Comparison of ENCODE assay signal across 28 cellular contexts in genomic region chr6:153207041-153207440, GRCh38.
"Had no signal": no experiment of that assay in that cellular context is flagged by ENCODE, and none has a peak within 500 bp of the region (broad histone marks: within the 10 kb centered on the region; RNA-seq: fewer than 3 reads in every experiment).

No MANE protein-coding gene starts in this region.

- H3K4me1 Mint-ChIP-seq: brain, WTC11 had no signal

- DNase-seq: activated CD4-positive, alpha-beta T cell treated with anti-CD3 and anti-CD28 coated beads for 36 hours; activated CD4-positive, alpha-beta T cell treated with anti-CD3 and anti-CD28 coated beads, Interleukin-2, amount 10 ng/mL, durations not matched to agents 7 days and 5 days; activated CD4-positive, alpha-beta T cell treated with anti-CD3 and anti-CD28 coated beads, Interleukin-2, amount 50 U/mL, for 48 hours; activated CD8-positive, alpha-beta T cell treated with anti-CD3 and anti-CD28 coated beads, Interleukin-2, amount 10 ng/mL, durations not matched to agents 7 days and 5 days; activated effector memory CD4-positive, alpha-beta T cell treated with Interleukin-2 at 50 U/mL for 16 hours; activated naive CD4-positive, alpha-beta T cell treated with anti-CD3 and anti-CD28 coated beads, Interleukin-2, amount 10 ng/mL, durations not matched to agents 7 days and 5 days; activated naive CD8-positive, alpha-beta T cell treated with anti-CD3 and anti-CD28 coated beads, Interleukin-2, amount 50 U/mL, for 24 hours; activated T-cell treated with anti-CD3 and anti-CD28 coated beads for 4 hours; activated T-cell treated with anti-CD3 and anti-CD28 coated beads, Interleukin-2, amount 50 U/mL, for 4 hours; anterior cingulate cortex; caudate nucleus; NCI-H1092 treated with DMSO at 0.1 percent for 48 hours; NCI-H1436; NCI-H1694; NCI-H1930; NCI-H2081 treated with DMSO at 0.1 percent for 48 hours; NCI-H2171; NCI-H446; NCI-H524 treated with DMSO at 0.1 percent for 48 hours; Right ventricle myocardium superior had no signal

- H3K9me3 Mint-ChIP-seq: activated CD4-positive, alpha-beta T cell treated with anti-CD3 and anti-CD28 coated beads, Interleukin-2, amount 10 ng/mL, durations not matched to agents 7 days and 5 days; activated naive CD4-positive, alpha-beta T cell treated with anti-CD3 and anti-CD28 coated beads, Interleukin-2, amount 10 ng/mL, durations not matched to agents 7 days and 5 days; activated naive CD8-positive, alpha-beta T cell treated with anti-CD3 and anti-CD28 coated beads, Interleukin-2, amount 50 U/mL, for 24 hours; activated T-cell treated with anti-CD3 and anti-CD28 coated beads, Interleukin-2, amount 50 U/mL, for 4 hours; activated T-helper 1 cell treated with anti-CD3 and anti-CD28 coated beads, Interleukin-12 subunit alpha, Interleukin-12 subunit beta, Interleukin-2, Interleukin-4 antibody, amounts not matched to agents 30 ng/mL and 10 ng/mL and 1 ng/mL, durations not matched to agents 14 hours and 24 hours and 36 hours; T-helper 1 cell treated with Interleukin-12 subunit alpha and Interleukin-12 subunit beta and Interleukin-4 antibody, amounts not matched to agents 30 μg/mL and 1 μg/mL, for 36 hours; T-helper 2 cell treated with Interferon-gamma antibody and Interleukin-4, amounts not matched to agents 5 μg/mL and 100 μg/mL, for 36 hours; WTC11 had no signal

- H3K4me3 Mint-ChIP-seq: activated CD4-positive, alpha-beta T cell treated with anti-CD3 and anti-CD28 coated beads for 36 hours; activated CD4-positive, alpha-beta T cell treated with anti-CD3 and anti-CD28 coated beads, Interleukin-2, amount 10 ng/mL, durations not matched to agents 7 days and 5 days; activated CD8-positive, alpha-beta T cell treated with anti-CD3 and anti-CD28 coated beads, Interleukin-2, amount 10 ng/mL, durations not matched to agents 7 days and 5 days; activated naive CD4-positive, alpha-beta T cell treated with anti-CD3 and anti-CD28 coated beads, Interleukin-2, amount 10 ng/mL, durations not matched to agents 7 days and 5 days; activated naive CD8-positive, alpha-beta T cell; activated naive CD8-positive, alpha-beta T cell treated with anti-CD3 and anti-CD28 coated beads, Interleukin-2, amount 50 U/mL, for 24 hours; activated T-cell treated with anti-CD3 and anti-CD28 coated beads, Interleukin-2, amount 50 U/mL, for 4 hours; activated T-helper 1 cell treated with anti-CD3 and anti-CD28 coated beads, Interleukin-12 subunit alpha, Interleukin-12 subunit beta, Interleukin-2, Interleukin-4 antibody, amounts not matched to agents 30 ng/mL and 10 ng/mL and 1 ng/mL, durations not matched to agents 14 hours and 24 hours and 36 hours; brain; T-helper 1 cell treated with Interleukin-12 subunit alpha and Interleukin-12 subunit beta and Interleukin-4 antibody, amounts not matched to agents 30 μg/mL and 1 μg/mL, for 36 hours; T-helper 2 cell treated with Interferon-gamma antibody and Interleukin-4, amounts not matched to agents 5 μg/mL and 100 μg/mL, for 36 hours; WTC11 had no signal

- H3K27me3 Mint-ChIP-seq: activated CD4-positive, alpha-beta T cell treated with anti-CD3 and anti-CD28 coated beads, Interleukin-2, amount 10 ng/mL, durations not matched to agents 7 days and 5 days; activated naive CD4-positive, alpha-beta T cell treated with anti-CD3 and anti-CD28 coated beads, Interleukin-2, amount 10 ng/mL, durations not matched to agents 7 days and 5 days; brain had no signal

- H3K36me3 Mint-ChIP-seq: activated naive CD4-positive, alpha-beta T cell treated with anti-CD3 and anti-CD28 coated beads, Interleukin-2, amount 10 ng/mL, durations not matched to agents 7 days and 5 days; activated naive CD8-positive, alpha-beta T cell; brain had no signal

- H3K27ac Mint-ChIP-seq: activated CD4-positive, alpha-beta T cell treated with anti-CD3 and anti-CD28 coated beads for 36 hours; activated CD4-positive, alpha-beta T cell treated with anti-CD3 and anti-CD28 coated beads, Interleukin-2, amount 10 ng/mL, durations not matched to agents 7 days and 5 days; activated CD8-positive, alpha-beta T cell treated with anti-CD3 and anti-CD28 coated beads, Interleukin-2, amount 10 ng/mL, durations not matched to agents 7 days and 5 days; activated naive CD4-positive, alpha-beta T cell treated with anti-CD3 and anti-CD28 coated beads, Interleukin-2, amount 10 ng/mL, durations not matched to agents 7 days and 5 days; activated naive CD8-positive, alpha-beta T cell; activated naive CD8-positive, alpha-beta T cell treated with anti-CD3 and anti-CD28 coated beads, Interleukin-2, amount 50 U/mL, for 24 hours; activated T-helper 1 cell treated with anti-CD3 and anti-CD28 coated beads, Interleukin-12 subunit alpha, Interleukin-12 subunit beta, Interleukin-2, Interleukin-4 antibody, amounts not matched to agents 30 ng/mL and 10 ng/mL and 1 ng/mL, durations not matched to agents 14 hours and 24 hours and 36 hours; brain; T-helper 1 cell treated with Interleukin-12 subunit alpha and Interleukin-12 subunit beta and Interleukin-4 antibody, amounts not matched to agents 30 μg/mL and 1 μg/mL, for 36 hours; T-helper 2 cell treated with Interferon-gamma antibody and Interleukin-4, amounts not matched to agents 5 μg/mL and 100 μg/mL, for 36 hours; WTC11 had no signal

- H3K4me3 ChIP-seq: K562 had no signal

- ATAC-seq: activated CD4-positive, alpha-beta T cell treated with anti-CD3 and anti-CD28 coated beads for 36 hours; activated CD4-positive, CD25-positive, alpha-beta regulatory T cell treated with anti-CD3 and anti-CD28 coated beads, Interleukin-2, amount 50 U/mL, for 24 hours; activated CD8-positive, alpha-beta T cell treated with anti-CD3 and anti-CD28 coated beads, Interleukin-2, amount 10 ng/mL, durations not matched to agents 7 days and 5 days; activated naive CD8-positive, alpha-beta T cell treated with anti-CD3 and anti-CD28 coated beads, Interleukin-2, amount 50 U/mL, for 24 hours; activated T-cell treated with anti-CD3 and anti-CD28 coated beads, Interleukin-2, amount 50 U/mL, for 4 hours; K562; WTC11 had no signal
